8 cellular contexts compared by ENCODE assay signal in the genomic region with DNA sequence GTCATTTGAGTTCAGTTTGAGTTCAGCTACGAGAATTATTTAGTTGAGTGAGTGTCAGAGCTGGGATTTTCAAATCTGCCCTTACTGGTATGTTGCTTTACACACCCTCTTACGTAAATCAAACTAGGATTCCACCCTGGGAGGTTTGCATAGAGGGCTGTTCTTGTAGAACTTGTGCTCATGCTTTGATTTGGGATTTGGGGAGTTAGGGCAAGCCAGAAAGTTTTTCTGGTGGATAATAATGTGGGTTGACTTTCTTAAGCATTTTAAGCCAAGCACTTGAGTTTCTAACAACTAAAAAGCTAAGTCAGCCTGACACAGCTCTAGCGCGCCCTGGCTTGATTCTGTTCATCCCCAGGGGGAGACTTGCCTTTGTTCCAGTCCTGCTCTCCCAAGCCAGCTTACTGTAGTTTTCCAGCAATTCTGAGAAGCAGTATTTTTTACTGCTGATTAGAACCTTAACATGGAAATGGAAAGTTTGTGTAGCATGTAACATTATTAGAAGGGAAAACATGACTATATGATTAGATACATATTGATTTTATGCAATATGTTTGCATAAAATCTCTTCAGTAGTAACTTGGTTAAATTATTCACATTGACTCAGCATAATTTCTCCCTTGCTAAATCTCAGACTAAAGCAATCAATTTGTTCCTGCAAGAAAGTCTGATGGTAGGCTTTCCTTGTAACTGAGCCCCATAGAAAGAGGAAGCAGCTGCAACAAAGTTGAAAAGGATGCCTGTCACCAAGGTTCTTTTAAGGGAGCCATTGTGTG. TPM values are rescaled to one million over a fixed set of nuclear protein-coding genes. Genes with fewer than 3 reads are reported as not detected.
DNase-seq lines count a peak whose midpoint lies in the region; ATAC-seq and TF ChIP-seq lines count a peak whose summit lies in the region.

No MANE protein-coding gene starts in this region.

- intact Hi-C loops in spleen (cut with DNase I; ENCODE audit: low total_unique reads): no loop called here

- TF ChIP-seq POLR2A in spleen (IDR thresholded peaks at IDR 0.05): no peak

- H3K27me3 ChIP-seq in BLaER1: no peaks in the 10 kb centered on the region
- H3K27me3 ChIP-seq in iPS-20b (ENCODE audit: insufficient read depth, low read length): no peaks in the 10 kb centered on the region
- H3K27me3 ChIP-seq in spleen (replicated peaks in 1 of 7): no peaks in the 10 kb centered on the region

- H3K9me3 ChIP-seq in BLaER1 (no peaks in the 10 kb centered on the region), iPS-20b (ENCODE audit: insufficient read depth, low read depth, low read length) (no peaks in the 10 kb centered on the region), spleen (no peaks in the 10 kb centered on the region)

- H3K36me3 ChIP-seq in BLaER1 (0 out of 2 replicates have a peak, but pooled peaks cover 5% of the 10 kb centered on the region), iPS-20b (ENCODE audit: insufficient read depth, low read depth, low read length) (peaks cover 15% of the 10 kb centered on the region; the same call in 1 of the 2 replicates), spleen (peaks cover 0 to 9% (median 0%) of the 10 kb centered on the region in 6 donors)

- no peak for TF ChIP-seq CTCF in spleen (IDR thresholded peaks at IDR 0.05 in 8 of 11, conservative IDR thresholded peaks at IDR 0.05 in 3 of 11)

- H3K9ac ChIP-seq in BLaER1 (peak overlapping the region; percentile 38; the same call in 1 of the 2 replicates), iPS-20b (ENCODE audit: low read depth, low read length) (peak overlapping the region; percentile 40; the same call in 1 of the 2 replicates)

- H3K4me2 ChIP-seq in BLaER1: peak overlapping the region; percentile 58

- DNase-seq in KG1 (lab: John Stamatoyannopoulos, UW) (peak; percentile 66), astrocyte of the hippocampus (ENCODE audit: low read depth, low spot score) (peak; percentile 61), spleen (no peak), DMS79 (lab: John Stamatoyannopoulos, UW) (no peak)
- no peak for DNase-seq in activated CD8-positive, alpha-beta memory T cell treated with anti-CD3 and anti-CD28 coated beads, Interleukin-2, amount 10 ng/mL, durations not matched to agents 7 days and 5 days
- DNase-seq in stimulated activated effector memory CD8-positive, alpha-beta T cell treated with anti-CD3 and anti-CD28 coated beads, Interleukin-12 subunit alpha, Interleukin-12 subunit beta, amount 100 ng/mL, for 72 hours (ENCODE audit: low spot score in 2 of 2): no peak

- H3K4me1 ChIP-seq in BLaER1 (peaks cover 27% of the 10 kb centered on the region), iPS-20b (ENCODE audit: insufficient read depth, low read length) (peaks cover 7% of the 10 kb centered on the region; the same call in 1 of the 2 replicates), spleen (peaks cover 3 to 44% (median 18%) of the 10 kb centered on the region in 6 donors)

- ATAC-seq in activated CD8-positive, alpha-beta memory T cell treated with anti-CD3 and anti-CD28 coated beads, Interleukin-2, amount 10 ng/mL, durations not matched to agents 7 days and 5 days: no peak
- no peak for ATAC-seq in stimulated activated effector memory CD8-positive, alpha-beta T cell treated with anti-CD3 and anti-CD28 coated beads, Interleukin-12 subunit alpha, Interleukin-12 subunit beta, amount 100 ng/mL, for 72 hours

- H3K27me3 Mint-ChIP-seq in activated CD8-positive, alpha-beta memory T cell treated with anti-CD3 and anti-CD28 coated beads, Interleukin-2, amount 10 ng/mL, durations not matched to agents 7 days and 5 days: no peaks in the 10 kb centered on the region

- H3K9me3 Mint-ChIP-seq in activated CD8-positive, alpha-beta memory T cell treated with anti-CD3 and anti-CD28 coated beads, Interleukin-2, amount 10 ng/mL, durations not matched to agents 7 days and 5 days (ENCODE audit: low read depth): no peaks in the 10 kb centered on the region
- no peaks in the 10 kb centered on the region for H3K9me3 Mint-ChIP-seq in stimulated activated effector memory CD8-positive, alpha-beta T cell treated with anti-CD3 and anti-CD28 coated beads, Interleukin-12 subunit alpha, Interleukin-12 subunit beta, amount 100 ng/mL, for 72 hours

- no peaks in the 10 kb centered on the region for H4K20me1 ChIP-seq in BLaER1

- CTCF ChIA-PET in activated CD8-positive, alpha-beta memory T cell treated with anti-CD3 and anti-CD28 coated beads, Interleukin-2, amount 10 ng/mL, durations not matched to agents 7 days and 5 days (lab: Charles Lee): interaction anchor here (0.5 to 2.1 kb wide), 6 partner anchors 10 to 602 kb away, joined by 3 to 7 read pairs (median 3); a partner anchor contains a TSS

- no peaks in the 10 kb centered on the region for H3K36me3 Mint-ChIP-seq in activated CD8-positive, alpha-beta memory T cell treated with anti-CD3 and anti-CD28 coated beads, Interleukin-2, amount 10 ng/mL, durations not matched to agents 7 days and 5 days
- H3K36me3 Mint-ChIP-seq in stimulated activated effector memory CD8-positive, alpha-beta T cell treated with anti-CD3 and anti-CD28 coated beads, Interleukin-12 subunit alpha, Interleukin-12 subunit beta, amount 100 ng/mL, for 72 hours: no peaks in the 10 kb centered on the region

- 46 to 53% (median 51%) methylated on average over 4 of the region's 4 CpGs for WGBS in spleen, 5 donors

- H3K27ac Mint-ChIP-seq in activated CD8-positive, alpha-beta memory T cell treated with anti-CD3 and anti-CD28 coated beads, Interleukin-2, amount 10 ng/mL, durations not matched to agents 7 days and 5 days: no peak overlapping the region
- no peak overlapping the region for H3K27ac Mint-ChIP-seq in stimulated activated effector memory CD8-positive, alpha-beta T cell treated with anti-CD3 and anti-CD28 coated beads, Interleukin-12 subunit alpha, Interleukin-12 subunit beta, amount 100 ng/mL, for 72 hours

- no peak overlapping the region for H3K4me3 ChIP-seq in BLaER1
- H3K4me3 ChIP-seq in iPS-20b (ENCODE audit: low read length): no peak overlapping the region
- H3K4me3 ChIP-seq in spleen: peak overlapping the region in 2 of 8 donors; percentile 9 to 34

- H3K4me1 Mint-ChIP-seq in activated CD8-positive, alpha-beta memory T cell treated with anti-CD3 and anti-CD28 coated beads, Interleukin-2, amount 10 ng/mL, durations not matched to agents 7 days and 5 days: no peaks in the 10 kb centered on the region
- no peaks in the 10 kb centered on the region for H3K4me1 Mint-ChIP-seq in stimulated activated effector memory CD8-positive, alpha-beta T cell treated with anti-CD3 and anti-CD28 coated beads, Interleukin-12 subunit alpha, Interleukin-12 subunit beta, amount 100 ng/mL, for 72 hours

- H3K27ac ChIP-seq in BLaER1: peak overlapping the region; percentile 74
- peak overlapping the region; percentile 48 for H3K27ac ChIP-seq in iPS-20b (ENCODE audit: low read length)
- peak overlapping the region; percentile 11 to 89 (median 78) for H3K27ac ChIP-seq in spleen

- H3K4me3 Mint-ChIP-seq in activated CD8-positive, alpha-beta memory T cell treated with anti-CD3 and anti-CD28 coated beads, Interleukin-2, amount 10 ng/mL, durations not matched to agents 7 days and 5 days: no peak overlapping the region
- H3K4me3 Mint-ChIP-seq in stimulated activated effector memory CD8-positive, alpha-beta T cell treated with anti-CD3 and anti-CD28 coated beads, Interleukin-12 subunit alpha, Interleukin-12 subunit beta, amount 100 ng/mL, for 72 hours: no peak overlapping the region

RNA-seq across cellular contexts. Expression of a gene that starts 11.1 kb away (rescaled TPM):
- 100 to 1,000 TPM; 105 to 381 (median 142) TPM for total RNA-seq in spleen
- polyA plus RNA-seq in spleen: 10 to 100 TPM; 40.8 to 72.9 (median 46.6) TPM
- 100 to 1,000 TPM in 1 of 2 experiments, 10 to 100 TPM in 1; 74.9 to 128 TPM for total RNA-seq in activated CD8-positive, alpha-beta memory T cell treated with anti-CD3 and anti-CD28 coated beads, Interleukin-2, amount 10 ng/mL, durations not matched to agents 7 days and 5 days

RNA-seq across cellular contexts. Expression of a gene that starts 42.4 kb away (rescaled TPM):
- total RNA-seq in spleen: 1 to 10 TPM; 2.1 to 9.6 (median 6.2) TPM
- 10 to 100 TPM in 2 of 3 donors, 1 to 10 TPM in 1; 9.3 to 13.5 (median 13.0) TPM for polyA plus RNA-seq in spleen
- total RNA-seq in activated CD8-positive, alpha-beta memory T cell treated with anti-CD3 and anti-CD28 coated beads, Interleukin-2, amount 10 ng/mL, durations not matched to agents 7 days and 5 days: 10 to 100 TPM; 14.8 to 18.6 TPM

Comparison
In these comparisons a context has a peak if more than half of its experiments do, and no peak if none do; other contexts are left out.
1. DNase-seq: peak in KG1 (single experiment) and astrocyte of the hippocampus (single experiment); none in spleen (single experiment), activated CD8-positive, alpha-beta memory T cell treated with anti-CD3 and anti-CD28 coated beads, Interleukin-2, amount 10 ng/mL, durations not matched to agents 7 days and 5 days (single experiment), DMS79 (single experiment) and stimulated activated effector memory CD8-positive, alpha-beta T cell treated with anti-CD3 and anti-CD28 coated beads, Interleukin-12 subunit alpha, Interleukin-12 subunit beta, amount 100 ng/mL, for 72 hours (0 of 2).
2. Peak in every context shown above with its lines, with median percentiles within 50 percentile points of each other: H3K27ac ChIP-seq.